18 cellular contexts compared by ENCODE assay signal in the genomic region with DNA sequence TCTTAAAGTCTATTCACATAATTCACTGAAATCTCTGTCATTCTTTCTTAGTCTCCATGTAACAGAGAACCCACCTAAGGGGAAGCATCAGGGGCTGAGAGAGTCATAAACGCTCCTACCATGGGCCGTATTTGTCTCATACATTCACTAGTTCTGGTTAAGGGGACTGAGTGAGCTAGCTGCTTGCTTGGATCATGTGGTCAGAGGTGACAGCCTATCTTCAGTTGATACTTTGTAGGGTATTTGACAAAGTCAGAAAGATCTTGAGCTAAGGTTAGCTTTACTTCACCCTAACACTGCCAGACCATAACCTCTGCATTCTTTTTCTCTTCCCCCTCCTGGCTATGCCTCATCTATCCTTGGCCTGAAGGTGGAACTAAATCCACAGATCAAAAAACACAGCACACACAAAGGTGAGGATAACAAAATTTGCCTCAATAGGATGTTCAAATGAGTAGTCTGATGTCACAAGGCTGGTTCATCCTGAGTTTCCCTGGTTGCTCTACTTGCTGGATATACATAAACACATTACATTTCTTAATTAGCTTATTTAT.
DNase-seq lines count a peak whose midpoint lies in the region; ATAC-seq and TF ChIP-seq lines count a peak whose summit lies in the region.
"Had no signal": no experiment of that assay in that cellular context is flagged by ENCODE, and none has a peak within 500 bp of the region (broad histone marks: within the 10 kb centered on the region; RNA-seq: fewer than 3 reads in every experiment).

No MANE protein-coding gene starts in this region.

- no peaks in the 10 kb centered on the region for H3K9me3 Mint-ChIP-seq in activated CD4-positive, alpha-beta T cell treated with anti-CD3 and anti-CD28 coated beads, Interleukin-2, amount 10 ng/mL, durations not matched to agents 24 days and 14 days
- H3K9me3 Mint-ChIP-seq in GM23338 (no peaks in the 10 kb centered on the region), endodermal cell (no peaks in the 10 kb centered on the region)

- H3K27me3 ChIP-seq in GM23338 (ENCODE audit: insufficient read depth) (no peaks in the 10 kb centered on the region), endodermal cell (ENCODE audit: control insufficient read depth, insufficient read depth, low read length, poor library complexity, severe bottlenecking) (no peaks in the 10 kb centered on the region)

- TF ChIP-seq CTCF in GM23338 (conservative IDR thresholded peaks at IDR 0.05; ENCODE audit: low read depth in 2 of 2) (peak in 1 of 2 experiments; percentile 15; a peak in 1 of 4 replicates), endodermal cell (conservative IDR thresholded peaks at IDR 0.05) (no peak)

- no peak overlapping the region for H2AFZ ChIP-seq in GM23338
- H2AFZ ChIP-seq: PC-9 had no signal

- H3K4me3 ChIP-seq in GM23338 (no peak overlapping the region), endodermal cell (ENCODE audit: low read length) (no peak overlapping the region)
- H3K4me3 ChIP-seq: HAP-1, PC-9 had no signal

- H4K20me1 ChIP-seq in GM23338 (replicated peaks; ENCODE audit: insufficient read depth): no peaks in the 10 kb centered on the region

- H3K4me3 Mint-ChIP-seq in activated CD4-positive, alpha-beta T cell treated with anti-CD3 and anti-CD28 coated beads, Interleukin-2, amount 10 ng/mL, durations not matched to agents 24 days and 14 days: no peak overlapping the region
- no peak overlapping the region for H3K4me3 Mint-ChIP-seq in GM23338
- no peak overlapping the region for H3K4me3 Mint-ChIP-seq in endodermal cell

- ATAC-seq in GM23338: no peak

- peak; percentile 40 for DNase-seq in activated CD4-positive, alpha-beta T cell treated with anti-CD3 and anti-CD28 coated beads, Interleukin-2, amount 10 ng/mL, durations not matched to agents 24 days and 14 days
- DNase-seq in activated CD4-positive, alpha-beta T cell treated with anti-CD3 and anti-CD28 coated beads for 1 hour: no peak
- no peak for DNase-seq in GM23338 (ENCODE audit: low spot score)
- DNase-seq in NCI-H226: peak; percentile 25
- DNase-seq in endodermal cell: no peak
- no peak for DNase-seq in T-helper 9 cell
- no peak for DNase-seq in Ammon's horn (ENCODE audit: low spot score)
- DNase-seq in superior temporal gyrus (ENCODE audit: extremely low spot score): no peak
- DNase-seq: GDM1, KBM-7, NCI-H1092, NCI-H146, NCI-H2081, NCI-H345, NCI-H526 treated with DMSO at 0.1 percent for 48 hours, PC-9 had no signal

- H3K36me3 Mint-ChIP-seq in activated CD4-positive, alpha-beta T cell treated with anti-CD3 and anti-CD28 coated beads, Interleukin-2, amount 10 ng/mL, durations not matched to agents 24 days and 14 days (ENCODE audit: low read depth): no peaks in the 10 kb centered on the region
- H3K36me3 Mint-ChIP-seq in GM23338 (ENCODE audit: low read depth) (no peaks in the 10 kb centered on the region), endodermal cell (ENCODE audit: low read depth) (no peaks in the 10 kb centered on the region)

- H3K27ac Mint-ChIP-seq in activated CD4-positive, alpha-beta T cell treated with anti-CD3 and anti-CD28 coated beads, Interleukin-2, amount 10 ng/mL, durations not matched to agents 24 days and 14 days: no peak overlapping the region
- H3K27ac Mint-ChIP-seq in GM23338: no peak overlapping the region
- peak overlapping the region; percentile 19 for H3K27ac Mint-ChIP-seq in endodermal cell

- H3K4me2 ChIP-seq in GM23338: no peak overlapping the region
- H3K4me2 ChIP-seq: PC-9 had no signal

- no peaks in the 10 kb centered on the region for H3K79me2 ChIP-seq in GM23338 (replicated peaks; ENCODE audit: insufficient read depth)

- no peak overlapping the region for H3K9ac ChIP-seq in endodermal cell (ENCODE audit: extremely low read depth, low read length, poor library complexity, severe bottlenecking)

- H3K9me2 ChIP-seq in GM23338 (ENCODE audit: insufficient read depth): no peaks in the 10 kb centered on the region

- H3K36me3 ChIP-seq in GM23338 (ENCODE audit: insufficient read depth) (no peaks in the 10 kb centered on the region), endodermal cell (ENCODE audit: control insufficient read depth, insufficient read depth, low read length) (peaks cover 8% of the 10 kb centered on the region)
- H3K36me3 ChIP-seq: HAP-1 had no signal

- intact Hi-C loops in activated CD4-positive, alpha-beta T cell treated with anti-CD3 and anti-CD28 coated beads, Interleukin-2, amount 10 ng/mL, durations not matched to agents 24 days and 14 days (cut with micrococcal nuclease): no loop called here

- H3K27me3 Mint-ChIP-seq in activated CD4-positive, alpha-beta T cell treated with anti-CD3 and anti-CD28 coated beads, Interleukin-2, amount 10 ng/mL, durations not matched to agents 24 days and 14 days: no peaks in the 10 kb centered on the region
- no peaks in the 10 kb centered on the region for H3K27me3 Mint-ChIP-seq in GM23338 (ENCODE audit: insufficient read depth, low read depth, poor library complexity)
- no peaks in the 10 kb centered on the region for H3K27me3 Mint-ChIP-seq in endodermal cell (ENCODE audit: insufficient read depth)

- H3K4me1 ChIP-seq in GM23338 (ENCODE audit: insufficient read depth): no peaks in the 10 kb centered on the region
- peaks cover 3% of the 10 kb centered on the region for H3K4me1 ChIP-seq in endodermal cell (ENCODE audit: control insufficient read depth, insufficient read depth, low read length)

- WGBS in endodermal cell (ENCODE audit: insufficient coverage in 1 of 2, insufficient read length in 1 of 2), 2 experiments: 84% methylated on average over 2 of the region's 2 CpGs; no CpG with 5 or more reads in 1 of the 2 experiments

- H3K27ac ChIP-seq in GM23338 (ENCODE audit: low read depth): peak overlapping the region; percentile 11; the same call in 1 of the 2 replicates
- no peak overlapping the region for H3K27ac ChIP-seq in endodermal cell (ENCODE audit: low read depth, low read length)
- H3K27ac ChIP-seq: C4-2B had no signal

- no peaks in the 10 kb centered on the region for H3K4me1 Mint-ChIP-seq in activated CD4-positive, alpha-beta T cell treated with anti-CD3 and anti-CD28 coated beads, Interleukin-2, amount 10 ng/mL, durations not matched to agents 24 days and 14 days
- peaks cover 16% of the 10 kb centered on the region; the same call in 2 of the 3 replicates for H3K4me1 Mint-ChIP-seq in GM23338
- peaks cover 16% of the 10 kb centered on the region for H3K4me1 Mint-ChIP-seq in endodermal cell

- H3K9me3 ChIP-seq in endodermal cell (ENCODE audit: control insufficient read depth, low read length): no peaks in the 10 kb centered on the region
- H3K9me3 ChIP-seq: HAP-1 had no signal

- no peaks in the 10 kb centered on the region for H3F3A ChIP-seq in GM23338 (replicated peaks; ENCODE audit: low read depth)

TF ChIP-seq in GM23338, 12 proteins besides CTCF, POLR2A, EP300 and RAD21 (continues in another document):
- no peak for TF ChIP-seq EZH2 (IDR thresholded peaks at IDR 0.05; ENCODE audit: low read depth, unreplicated experiment)
- TF ChIP-seq POLR2AphosphoS5 (IDR thresholded peaks at IDR 0.05; ENCODE audit: low read depth): no peak
- TF ChIP-seq, protein P1, sequence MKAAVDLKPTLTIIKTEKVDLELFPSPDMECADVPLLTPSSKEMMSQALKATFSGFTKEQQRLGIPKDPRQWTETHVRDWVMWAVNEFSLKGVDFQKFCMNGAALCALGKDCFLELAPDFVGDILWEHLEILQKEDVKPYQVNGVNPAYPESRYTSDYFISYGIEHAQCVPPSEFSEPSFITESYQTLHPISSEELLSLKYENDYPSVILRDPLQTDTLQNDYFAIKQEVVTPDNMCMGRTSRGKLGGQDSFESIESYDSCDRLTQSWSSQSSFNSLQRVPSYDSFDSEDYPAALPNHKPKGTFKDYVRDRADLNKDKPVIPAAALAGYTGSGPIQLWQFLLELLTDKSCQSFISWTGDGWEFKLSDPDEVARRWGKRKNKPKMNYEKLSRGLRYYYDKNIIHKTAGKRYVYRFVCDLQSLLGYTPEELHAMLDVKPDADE (IDR thresholded peaks at IDR 0.05): no peak
- no peak for TF ChIP-seq ZNF331 (CRISPR knock-in tag; IDR thresholded peaks at IDR 0.05; ENCODE audit: low read depth)
- no peak for TF ChIP-seq EZH2phosphoT487 (IDR thresholded peaks at IDR 0.05; ENCODE audit: unreplicated experiment)
- TF ChIP-seq, protein P2, sequence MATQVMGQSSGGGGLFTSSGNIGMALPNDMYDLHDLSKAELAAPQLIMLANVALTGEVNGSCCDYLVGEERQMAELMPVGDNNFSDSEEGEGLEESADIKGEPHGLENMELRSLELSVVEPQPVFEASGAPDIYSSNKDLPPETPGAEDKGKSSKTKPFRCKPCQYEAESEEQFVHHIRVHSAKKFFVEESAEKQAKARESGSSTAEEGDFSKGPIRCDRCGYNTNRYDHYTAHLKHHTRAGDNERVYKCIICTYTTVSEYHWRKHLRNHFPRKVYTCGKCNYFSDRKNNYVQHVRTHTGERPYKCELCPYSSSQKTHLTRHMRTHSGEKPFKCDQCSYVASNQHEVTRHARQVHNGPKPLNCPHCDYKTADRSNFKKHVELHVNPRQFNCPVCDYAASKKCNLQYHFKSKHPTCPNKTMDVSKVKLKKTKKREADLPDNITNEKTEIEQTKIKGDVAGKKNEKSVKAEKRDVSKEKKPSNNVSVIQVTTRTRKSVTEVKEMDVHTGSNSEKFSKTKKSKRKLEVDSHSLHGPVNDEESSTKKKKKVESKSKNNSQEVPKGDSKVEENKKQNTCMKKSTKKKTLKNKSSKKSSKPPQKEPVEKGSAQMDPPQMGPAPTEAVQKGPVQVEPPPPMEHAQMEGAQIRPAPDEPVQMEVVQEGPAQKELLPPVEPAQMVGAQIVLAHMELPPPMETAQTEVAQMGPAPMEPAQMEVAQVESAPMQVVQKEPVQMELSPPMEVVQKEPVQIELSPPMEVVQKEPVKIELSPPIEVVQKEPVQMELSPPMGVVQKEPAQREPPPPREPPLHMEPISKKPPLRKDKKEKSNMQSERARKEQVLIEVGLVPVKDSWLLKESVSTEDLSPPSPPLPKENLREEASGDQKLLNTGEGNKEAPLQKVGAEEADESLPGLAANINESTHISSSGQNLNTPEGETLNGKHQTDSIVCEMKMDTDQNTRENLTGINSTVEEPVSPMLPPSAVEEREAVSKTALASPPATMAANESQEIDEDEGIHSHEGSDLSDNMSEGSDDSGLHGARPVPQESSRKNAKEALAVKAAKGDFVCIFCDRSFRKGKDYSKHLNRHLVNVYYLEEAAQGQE (IDR thresholded peaks at IDR 0.05; ENCODE audit: unreplicated experiment): no peak
- no peak for TF ChIP-seq CREB1 (CRISPR knock-in tag; IDR thresholded peaks at IDR 0.05; ENCODE audit: low read depth)
- no peak for TF ChIP-seq JUNB (IDR thresholded peaks at IDR 0.05; ENCODE audit: unreplicated experiment)
- TF ChIP-seq NANOG (IDR thresholded peaks at IDR 0.05; ENCODE audit: borderline replicate concordance): no peak

Comparison
In these comparisons a context has a peak if more than half of its experiments do, and no peak if none do; other contexts are left out.
1. DNase-seq: peak in activated CD4-positive, alpha-beta T cell treated with anti-CD3 and anti-CD28 coated beads, Interleukin-2, amount 10 ng/mL, durations not matched to agents 24 days and 14 days (single experiment) and NCI-H226 (single experiment); none in activated CD4-positive, alpha-beta T cell treated with anti-CD3 and anti-CD28 coated beads for 1 hour (single experiment), GM23338 (single experiment), endodermal cell (single experiment), T-helper 9 cell (single experiment), Ammon's horn (single experiment) and superior temporal gyrus (single experiment).